Comparison of ENCODE assay signal across 11 cellular contexts in genomic region chr2:127414855-127415592, GRCh38. TPM values are rescaled to one million over a fixed set of nuclear protein-coding genes. Genes with fewer than 3 reads are reported as not detected.
DNase-seq lines count a peak whose midpoint lies in the region; ATAC-seq lines count a peak whose summit lies in the region.
"Had no signal": no experiment of that assay in that cellular context is flagged by ENCODE, and none has a peak within 500 bp of the region (broad histone marks: within the 10 kb centered on the region; RNA-seq: fewer than 3 reads in every experiment).

No MANE protein-coding gene starts in this region.

- no peak for DNase-seq in activated naive CD8-positive, alpha-beta T cell treated with anti-CD3 and anti-CD28 coated beads for 36 hours
- no peak for DNase-seq in central memory CD8-positive, alpha-beta T cell (ENCODE audit: low spot score in 2 of 2)
- DNase-seq in natural killer cell treated with Interleukin-12 subunit alpha and Interleukin-12 subunit beta and Interleukin-15 and Interleukin-18, amount 100 ng/mL, for 72 hours (ENCODE audit: low spot score), result peak; percentile 44
- DNase-seq in stimulated activated CD4-positive, alpha-beta T cell treated with anti-CD3 and anti-CD28 coated beads, Interleukin-2, amount 100 ng/mL, for 24 hours, result no peak
- no peak for DNase-seq in SKM-1 treated with dmso at 0.1 percent for 144 hours (lab: John Stamatoyannopoulos, UW; ENCODE audit: unreplicated experiment)
- DNase-seq: NCI-H1436 treated with DMSO at 0.1 percent for 48 hours had no signal

- no peak overlapping the region for H3K27ac Mint-ChIP-seq in activated naive CD8-positive, alpha-beta T cell
- H3K27ac Mint-ChIP-seq in activated naive CD8-positive, alpha-beta T cell treated with anti-CD3 and anti-CD28 coated beads for 36 hours, result no peak overlapping the region
- H3K27ac Mint-ChIP-seq in central memory CD8-positive, alpha-beta T cell (ENCODE audit: low read depth), result peak overlapping the region; percentile 55
- H3K27ac Mint-ChIP-seq in natural killer cell treated with Interleukin-12 subunit alpha and Interleukin-12 subunit beta and Interleukin-15 and Interleukin-18, amount 100 ng/mL, for 72 hours, result no peak overlapping the region

- peaks cover 36% of the 10 kb centered on the region for H3K4me1 Mint-ChIP-seq in activated naive CD8-positive, alpha-beta T cell (ENCODE audit: low read depth)
- H3K4me1 Mint-ChIP-seq in activated naive CD8-positive, alpha-beta T cell treated with anti-CD3 and anti-CD28 coated beads for 36 hours, result peaks cover 33% of the 10 kb centered on the region
- H3K4me1 Mint-ChIP-seq in central memory CD8-positive, alpha-beta T cell, result peaks cover 33% of the 10 kb centered on the region
- H3K4me1 Mint-ChIP-seq in natural killer cell treated with Interleukin-12 subunit alpha and Interleukin-12 subunit beta and Interleukin-15 and Interleukin-18, amount 100 ng/mL, for 72 hours (ENCODE audit: low read depth in 2 of 2), result peaks cover 22 to 30% of the 10 kb centered on the region in 2 donors

- no peaks in the 10 kb centered on the region for H3K9me3 Mint-ChIP-seq in activated naive CD8-positive, alpha-beta T cell (ENCODE audit: low read depth)
- peaks cover 4% of the 10 kb centered on the region for H3K9me3 Mint-ChIP-seq in activated naive CD8-positive, alpha-beta T cell treated with anti-CD3 and anti-CD28 coated beads for 36 hours
- H3K9me3 Mint-ChIP-seq in central memory CD8-positive, alpha-beta T cell, result no peaks in the 10 kb centered on the region
- no peaks in the 10 kb centered on the region for H3K9me3 Mint-ChIP-seq in natural killer cell treated with Interleukin-12 subunit alpha and Interleukin-12 subunit beta and Interleukin-15 and Interleukin-18, amount 100 ng/mL, for 72 hours

- peak overlapping the region; percentile 48 for H3K4me3 Mint-ChIP-seq in activated naive CD8-positive, alpha-beta T cell
- H3K4me3 Mint-ChIP-seq in activated naive CD8-positive, alpha-beta T cell treated with anti-CD3 and anti-CD28 coated beads for 36 hours, result no peak overlapping the region
- H3K4me3 Mint-ChIP-seq in central memory CD8-positive, alpha-beta T cell, result peak overlapping the region; percentile 43
- H3K4me3 Mint-ChIP-seq in natural killer cell treated with Interleukin-12 subunit alpha and Interleukin-12 subunit beta and Interleukin-15 and Interleukin-18, amount 100 ng/mL, for 72 hours, result no peak overlapping the region

- H3K36me3 Mint-ChIP-seq in activated naive CD8-positive, alpha-beta T cell, result peaks cover 4% of the 10 kb centered on the region
- H3K36me3 Mint-ChIP-seq in activated naive CD8-positive, alpha-beta T cell treated with anti-CD3 and anti-CD28 coated beads for 36 hours, result no peaks in the 10 kb centered on the region
- H3K36me3 Mint-ChIP-seq in central memory CD8-positive, alpha-beta T cell (ENCODE audit: insufficient read depth), result peaks cover 2% of the 10 kb centered on the region
- no peaks in the 10 kb centered on the region for H3K36me3 Mint-ChIP-seq in natural killer cell treated with Interleukin-12 subunit alpha and Interleukin-12 subunit beta and Interleukin-15 and Interleukin-18, amount 100 ng/mL, for 72 hours

- no peaks in the 10 kb centered on the region for H3K27me3 Mint-ChIP-seq in activated naive CD8-positive, alpha-beta T cell
- peaks cover 20% of the 10 kb centered on the region for H3K27me3 Mint-ChIP-seq in activated naive CD8-positive, alpha-beta T cell treated with anti-CD3 and anti-CD28 coated beads for 36 hours
- no peaks in the 10 kb centered on the region for H3K27me3 Mint-ChIP-seq in central memory CD8-positive, alpha-beta T cell
- H3K27me3 Mint-ChIP-seq in natural killer cell treated with Interleukin-12 subunit alpha and Interleukin-12 subunit beta and Interleukin-15 and Interleukin-18, amount 100 ng/mL, for 72 hours, result peaks cover 22 to 30% of the 10 kb centered on the region in 2 donors

- no peak for ATAC-seq in central memory CD8-positive, alpha-beta T cell (replicated peaks; ENCODE audit: extremely low read depth, poor library complexity, severe bottlenecking)
- peak in 1 of 2 donors; percentile 16 for ATAC-seq in natural killer cell treated with Interleukin-12 subunit alpha and Interleukin-12 subunit beta and Interleukin-15 and Interleukin-18, amount 100 ng/mL, for 72 hours
- ATAC-seq in HG03469 (IDR thresholded peaks at IDR 0.05; ENCODE audit: unreplicated experiment) (no peak), HG03354 (IDR thresholded peaks at IDR 0.05; ENCODE audit: poor library complexity, severe bottlenecking, unreplicated experiment) (no peak)

RNA-seq across cellular contexts. Expression of gene PROC, which starts 3.2 kb away (rescaled TPM):
- total RNA-seq in activated naive CD8-positive, alpha-beta T cell treated with anti-CD3 and anti-CD28 coated beads for 36 hours, result not detected
- total RNA-seq in natural killer cell treated with Interleukin-12 subunit alpha and Interleukin-12 subunit beta and Interleukin-15 and Interleukin-18, amount 100 ng/mL, for 72 hours, result not detected
- total RNA-seq: cardiac muscle cell, SK-MEL-5 had no signal

RNA-seq across cellular contexts. Expression of gene MAP3K2, which starts 27.2 kb away (rescaled TPM):
- total RNA-seq in activated naive CD8-positive, alpha-beta T cell treated with anti-CD3 and anti-CD28 coated beads for 36 hours, result 10 to 100 TPM; 41.1 to 43.2 TPM
- 10 to 100 TPM; 59.0 to 64.6 TPM for total RNA-seq in natural killer cell treated with Interleukin-12 subunit alpha and Interleukin-12 subunit beta and Interleukin-15 and Interleukin-18, amount 100 ng/mL, for 72 hours

Comparison
In these comparisons a context has a peak if more than half of its experiments do, and no peak if none do; other contexts are left out.
1. H3K4me3 Mint-ChIP-seq: peak in activated naive CD8-positive, alpha-beta T cell (single experiment) and central memory CD8-positive, alpha-beta T cell (single experiment); none in activated naive CD8-positive, alpha-beta T cell treated with anti-CD3 and anti-CD28 coated beads for 36 hours (single experiment) and natural killer cell treated with Interleukin-12 subunit alpha and Interleukin-12 subunit beta and Interleukin-15 and Interleukin-18, amount 100 ng/mL, for 72 hours (single experiment).